ENCODE assay signal across 7 cellular contexts in genomic region chr11:95149659-95150294, GRCh38.
DNase-seq lines count a peak whose midpoint lies in the region; ATAC-seq and TF ChIP-seq lines count a peak whose summit lies in the region.

No MANE protein-coding gene starts in this region.

- 5% methylated on average over 9 of the region's 19 CpGs for WGBS in mammary epithelial cell (ENCODE audit: low coverage, missing lambda C conversion rate)

- H3K4me2 ChIP-seq in mammary epithelial cell (ENCODE audit: insufficient read depth, low read depth, low read length) = peak overlapping the region; percentile 92

- H3K4me3 ChIP-seq in mammary epithelial cell (replicated peaks in 1 of 3; ENCODE audit: insufficient read depth in 1 of 3, low read depth in 2 of 3, low read length in 3 of 3) (peak overlapping the region; percentile 46 to 52 (median 50)), left lung (peak overlapping the region; percentile 58 to 75), subcutaneous abdominal adipose tissue (ENCODE audit: low read depth in 1 of 5, low read length in 5 of 5) (peak overlapping the region; percentile 51 to 91 (median 91))

- H3K27me3 ChIP-seq in mammary epithelial cell (ENCODE audit: insufficient read depth, low read length) (no peaks in the 10 kb centered on the region), left lung (peaks cover 0 to 5% of the 10 kb centered on the region in 2 donors), subcutaneous abdominal adipose tissue (ENCODE audit: control insufficient read depth in 5 of 5, insufficient read depth in 4 of 5, low read length in 5 of 5) (peaks cover 0 to 3% (median 0%) of the 10 kb centered on the region in 5 donors)

- dilution Hi-C loops in mammary epithelial cell (cut with HindIII; ENCODE audit: low sequenced_read_pairs) = loop anchor here (5.0 kb wide), 2 partner anchors 82 to 563 kb away; partner anchors contain the start of gene SRSF8

- no peak for TF ChIP-seq CTCF in mammary epithelial cell (conservative IDR thresholded peaks at IDR 0.05 in 1 of 2, IDR thresholded peaks at IDR 0.05 in 1 of 2; ENCODE audit: extremely low read depth in 1 of 2, insufficient read depth in 1 of 2, low read depth in 1 of 2, low read length in 2 of 2)
- no peak for TF ChIP-seq CTCF in left lung (IDR thresholded peaks at IDR 0.05)

- no peak for ATAC-seq in left lung
- ATAC-seq in HG03378 (IDR thresholded peaks at IDR 0.05; ENCODE audit: unreplicated experiment) = no peak
- ATAC-seq in HG03565 (IDR thresholded peaks at IDR 0.05; ENCODE audit: unreplicated experiment) = no peak

- peak; percentile 39 to 86 for DNase-seq in NCI-H526 (lab: John Stamatoyannopoulos, UW)
- DNase-seq in mammary epithelial cell = peak; percentile 97
- no peak for DNase-seq in left lung
- DNase-seq in activated gamma-delta T cell treated with Interleukin-2 at 50 U/mL for 16 hours = no peak

- no peaks in the 10 kb centered on the region for H3K79me2 ChIP-seq in mammary epithelial cell (ENCODE audit: insufficient read depth, low read length)

- no peaks in the 10 kb centered on the region for H4K20me1 ChIP-seq in mammary epithelial cell (ENCODE audit: insufficient read depth, low read length)

- in situ Hi-C loops in mammary epithelial cell (cut with MboI; ENCODE audit: low sequenced_read_pairs in 2 of 2) = loop anchor here (5.0 to 10.0 kb wide), 6 partner anchors 55 to 1275 kb away; no protein-coding TSS in a partner anchor

- H3K9ac ChIP-seq in mammary epithelial cell (ENCODE audit: insufficient read depth, low read length) (peak overlapping the region; percentile 77), subcutaneous abdominal adipose tissue (ENCODE audit: low read length in 5 of 5) (peak overlapping the region in 4 of 5 donors; percentile 17 to 87 (median 49))

- no peaks in the 10 kb centered on the region for H3K9me3 ChIP-seq in mammary epithelial cell (replicated peaks; ENCODE audit: insufficient read depth, low read length)
- H3K9me3 ChIP-seq in left lung = no peaks in the 10 kb centered on the region
- H3K9me3 ChIP-seq in subcutaneous abdominal adipose tissue (ENCODE audit: control insufficient read depth in 5 of 5, low read length in 5 of 5) = no peaks in the 10 kb centered on the region

- H3K27ac ChIP-seq in mammary epithelial cell (ENCODE audit: insufficient read depth, low read depth, low read length) = peak overlapping the region; percentile 89
- peak overlapping the region; percentile 93 to 95 for H3K27ac ChIP-seq in left lung
- H3K27ac ChIP-seq in subcutaneous abdominal adipose tissue (ENCODE audit: low read depth, low read length) = peak overlapping the region; percentile 55

- H3K4me1 ChIP-seq in mammary epithelial cell (ENCODE audit: insufficient read depth, low read length) = peaks cover 70% of the 10 kb centered on the region
- peaks cover 4 to 47% of the 10 kb centered on the region in 2 donors for H3K4me1 ChIP-seq in left lung
- H3K4me1 ChIP-seq in subcutaneous abdominal adipose tissue (ENCODE audit: control insufficient read depth in 5 of 5, insufficient read depth in 5 of 5, low read length in 5 of 5) = peaks cover 4 to 38% (median 24%) of the 10 kb centered on the region in 5 donors

- CTCF ChIA-PET in mammary epithelial cell (lab: Charles Lee; ENCODE audit: low non-redundant PET) = no interaction called here

- peak overlapping the region; percentile 90 for H2AFZ ChIP-seq in mammary epithelial cell (ENCODE audit: low read depth, low read length)

- H3K36me3 ChIP-seq in mammary epithelial cell (ENCODE audit: insufficient read depth, low read length) = no peaks in the 10 kb centered on the region
- no peaks in the 10 kb centered on the region for H3K36me3 ChIP-seq in left lung
- H3K36me3 ChIP-seq in subcutaneous abdominal adipose tissue (ENCODE audit: control insufficient read depth in 5 of 5, insufficient read depth in 5 of 5, low read length in 5 of 5) = no peaks in the 10 kb centered on the region

- intact Hi-C loops in mammary epithelial cell (cut with micrococcal nuclease) = loop anchor here (1.0 to 5.0 kb wide), 4 partner anchors 15 to 267 kb away; partner anchors contain the start of genes CWC15 and KDM4D
- intact Hi-C loops in left lung (cut with DNase I) = loop anchor here (5.0 to 10.0 kb wide), 4 partner anchors 77 to 613 kb away; partner anchors contain the start of genes CWC15 (in 1 of the 2) and KDM4D (in 1 of the 2)

- TSS peak; percentile 31 for BruUV-seq in mammary epithelial cell (replicated peaks; lab: Mats Ljungman, UMichigan)

Comparison
In these comparisons a context has a peak if more than half of its experiments do, and no peak if none do; other contexts are left out.
1. DNase-seq: peak in NCI-H526 (2 of 2) and mammary epithelial cell (single experiment); none in left lung (0 of 2) and activated gamma-delta T cell treated with Interleukin-2 at 50 U/mL for 16 hours (single experiment).
2. Peak in every context shown above with its lines, with median percentiles within 50 percentile points of each other: H3K27ac ChIP-seq and H3K4me3 ChIP-seq.